ENCODE assay signal across 23 cellular contexts in the genomic region with DNA sequence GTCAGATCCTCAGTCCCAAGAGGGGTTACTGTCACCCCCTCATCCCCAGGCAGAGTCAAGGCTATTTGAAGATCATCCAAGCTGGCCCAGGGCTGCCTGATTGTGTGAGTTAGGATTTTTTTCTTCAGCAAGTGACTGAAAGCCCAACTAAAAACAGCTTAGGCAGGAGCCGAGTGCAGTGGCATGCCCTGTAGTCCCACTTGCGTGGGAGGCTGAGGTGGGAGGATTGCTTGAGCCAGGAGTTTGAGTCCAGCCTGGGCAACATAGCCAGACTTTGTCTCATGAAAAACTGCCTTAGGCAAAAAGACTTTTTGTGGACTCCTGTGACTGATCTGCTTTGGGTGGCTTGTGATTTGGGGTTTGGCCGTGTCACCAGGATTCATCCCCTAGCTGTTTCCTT. TPM values are rescaled to one million over a fixed set of nuclear protein-coding genes. Genes with fewer than 3 reads are reported as not detected.
DNase-seq lines count a peak whose midpoint lies in the region; ATAC-seq, FAIRE-seq and TF ChIP-seq lines count a peak whose summit lies in the region.
"Had no signal": no experiment of that assay in that cellular context is flagged by ENCODE, and none has a peak within 500 bp of the region (broad histone marks: within the 10 kb centered on the region; RNA-seq: fewer than 3 reads in every experiment).

No MANE protein-coding gene starts in this region.

- H3K9me3 ChIP-seq in heart left ventricle: no peaks in the 10 kb centered on the region
- no peaks in the 10 kb centered on the region for H3K9me3 ChIP-seq in osteoblast (ENCODE audit: low read depth, low read length)
- no peaks in the 10 kb centered on the region for H3K9me3 ChIP-seq in aorta (ENCODE audit: control insufficient read depth, low read length)
- H3K9me3 ChIP-seq: sigmoid colon, suprapubic skin, vagina had no signal

- peaks cover 65% of the 10 kb centered on the region for H3K79me2 ChIP-seq in osteoblast (ENCODE audit: insufficient read depth, low read length)

- no peaks in the 10 kb centered on the region for H3K27me3 ChIP-seq in heart left ventricle
- H3K27me3 ChIP-seq in bronchial epithelial cell (ENCODE audit: control insufficient read depth, insufficient read depth, low read length): no peaks in the 10 kb centered on the region
- H3K27me3 ChIP-seq in osteoblast (ENCODE audit: insufficient read depth, low read length): no peaks in the 10 kb centered on the region
- H3K27me3 ChIP-seq in aorta (ENCODE audit: control insufficient read depth in 1 of 2, insufficient read depth in 2 of 2, low read length in 1 of 2): no peaks in the 10 kb centered on the region
- H3K27me3 ChIP-seq: brain microvascular endothelial cell, sigmoid colon, suprapubic skin, vagina had no signal

- WGBS in heart left ventricle, 4 donors: 61 to 87% (median 63%) methylated on average over 3 of the region's 3 CpGs
- WGBS in aorta, 2 donors: 37 to 49% methylated on average over 3 of the region's 3 CpGs

- DNase-seq in heart left ventricle (no peak), left cardiac atrium (no peak), bronchial epithelial cell (ENCODE audit: low read depth) (no peak), osteoblast (ENCODE audit: insufficient read length, low spot score, missing footprints) (no peak), aorta (no peak), NCI-H1436 (lab: John Stamatoyannopoulos, UW) (no peak)
- DNase-seq: activated B cell treated with CpG ODN at 0.5 μM for 24 hours; activated CD8-positive, alpha-beta memory T cell treated with anti-CD3 and anti-CD28 coated beads for 24 hours; activated T-cell treated with anti-CD3 and anti-CD28 coated beads, Interleukin-2, amount 50 U/mL, for 72 hours; DND-41; head of caudate nucleus; MM.1S; naive thymus-derived CD8-positive, alpha-beta T cell; NCI-H1436 treated with DMSO at 0.1 percent for 48 hours; NCI-H526; sigmoid colon had no signal

- no peak overlapping the region for H2AFZ ChIP-seq in osteoblast (ENCODE audit: low read length)

- H3K4me1 ChIP-seq in heart left ventricle (peaks cover 16 to 59% (median 44%) of the 10 kb centered on the region in 12 donors), osteoblast (ENCODE audit: insufficient read depth, low read length) (peaks cover 33% of the 10 kb centered on the region), aorta (ENCODE audit: control insufficient read depth in 1 of 2, insufficient read depth in 2 of 2, low read length in 2 of 2) (peaks cover 2 to 4% of the 10 kb centered on the region in 2 donors)
- H3K4me1 ChIP-seq: vagina had no signal

- intact Hi-C loops in heart left ventricle (cut with DNase I) (no loop called here), left cardiac atrium (cut with DNase I) (loop anchor here in 1 of 2 donors (5.0 kb wide), 1 partner anchor 36 kb away; the partner anchor contains the start of gene SOCS3), aorta (cut with DNase I) (loop anchor here in 1 of 2 donors (2.0 kb wide), 1 partner anchor 22 kb away; no protein-coding TSS in a partner anchor)

- peak; percentile 40 for FAIRE-seq in bronchial epithelial cell (lab: Jason Lieb, UNC)
- FAIRE-seq: endometrium, GM12878, K562 had no signal

- TF ChIP-seq POLR2A in heart left ventricle (IDR thresholded peaks at IDR 0.05): no peak

- H3K36me3 ChIP-seq in heart left ventricle (peaks cover 0 to 100% (median 65%) of the 10 kb centered on the region in 9 donors), bronchial epithelial cell (ENCODE audit: control insufficient read depth, insufficient read depth, low read length) (peaks cover 26% of the 10 kb centered on the region), osteoblast (ENCODE audit: insufficient read depth, low read length) (peaks cover 63% of the 10 kb centered on the region), aorta (ENCODE audit: control insufficient read depth in 1 of 2, insufficient read depth in 2 of 2, low read length in 1 of 2) (peaks cover 0 to 12% of the 10 kb centered on the region in 2 donors)

- TF ChIP-seq CTCF in heart left ventricle (IDR thresholded peaks at IDR 0.05) (no peak), bronchial epithelial cell (IDR thresholded peaks at IDR 0.05; ENCODE audit: insufficient read depth, low read length, severe bottlenecking) (no peak), osteoblast (IDR thresholded peaks at IDR 0.05; ENCODE audit: extremely low read depth, low read depth, low read length) (no peak)

- no peak overlapping the region for H3K4me2 ChIP-seq in osteoblast (ENCODE audit: insufficient read depth, low read length)

- ATAC-seq in heart left ventricle: no peak
- no peak for ATAC-seq in left cardiac atrium
- ATAC-seq in GM21619 (IDR thresholded peaks at IDR 0.05; ENCODE audit: unreplicated experiment): no peak
- no peak for ATAC-seq in aorta (ENCODE audit: low FRiP score)
- ATAC-seq: GM12878; K562; naive thymus-derived CD8-positive, alpha-beta T cell had no signal

- H3K4me3 ChIP-seq in heart left ventricle: no peak overlapping the region
- H3K4me3 ChIP-seq in bronchial epithelial cell (ENCODE audit: low read depth, low read length): no peak overlapping the region
- H3K4me3 ChIP-seq in osteoblast (ENCODE audit: insufficient read depth, low read length): no peak overlapping the region
- no peak overlapping the region for H3K4me3 ChIP-seq in aorta (ENCODE audit: low read length in 2 of 2)
- H3K4me3 ChIP-seq: GM12878, K562, sigmoid colon, suprapubic skin, vagina had no signal

- H3K27ac ChIP-seq in heart left ventricle: peak overlapping the region in 11 of 12 donors; percentile 53 to 91 (median 86)
- peak overlapping the region; percentile 83 for H3K27ac ChIP-seq in osteoblast (ENCODE audit: low read depth, low read length)
- no peak overlapping the region for H3K27ac ChIP-seq in aorta (ENCODE audit: low read depth in 1 of 2, low read length in 2 of 2)
- H3K27ac ChIP-seq: suprapubic skin, vagina had no signal

- H4K20me1 ChIP-seq in osteoblast (ENCODE audit: insufficient read depth, low read length): peaks cover 26% of the 10 kb centered on the region

RNA-seq across cellular contexts. Expression of gene PGS1, which starts 19.9 kb away (rescaled TPM):
- total RNA-seq in heart left ventricle: 10 to 100 TPM; 14.2 to 32.8 (median 17.3) TPM
- polyA plus RNA-seq in heart left ventricle: 10 to 100 TPM; 11.9 to 24.6 TPM
- 10 to 100 TPM; 17.7 to 24.3 TPM for total RNA-seq in left cardiac atrium
- 22.5 and 25.8 TPM in 2 replicates for total RNA-seq in bronchial epithelial cell
- total RNA-seq in osteoblast: 34.4 and 39.5 TPM in 2 replicates
- 10 to 100 TPM; 46.5 to 67.0 TPM for total RNA-seq in aorta
- 10 to 100 TPM in 1 of 2 donors, 1 to 10 TPM in 1; 9.9 to 30.3 TPM for polyA plus RNA-seq in aorta

RNA-seq across cellular contexts. Expression of gene SOCS3, which starts 38.5 kb away (rescaled TPM):
- total RNA-seq in heart left ventricle (100 to 1,000 TPM in 1 of 9 donors, 10 to 100 TPM in 5, 1 to 10 TPM in 3; 4.6 to 134 (median 18.4) TPM), left cardiac atrium (10 to 100 TPM; 15.1 to 78.1 TPM), bronchial epithelial cell (10.0 and 13.7 TPM in 2 replicates), osteoblast (78.1 and 95.2 TPM in 2 replicates), aorta (100 to 1,000 TPM; 107 to 182 TPM)
- polyA plus RNA-seq in heart left ventricle (10 to 100 TPM; 15.2 to 15.9 TPM), aorta (10 to 100 TPM; 15.5 to 76.1 TPM)

Comparison
In these comparisons a context has a peak if more than half of its experiments do, and no peak if none do; other contexts are left out.
1. H3K27ac ChIP-seq: peak in heart left ventricle (11 of 12) and osteoblast (single experiment); none in aorta (0 of 2).